11 cellular contexts compared by ENCODE assay signal in genomic region chr6:127146935-127147334, GRCh38. TPM values are rescaled to one million over a fixed set of nuclear protein-coding genes. Genes with fewer than 3 reads are reported as not detected.
DNase-seq lines count a peak whose midpoint lies in the region; ATAC-seq, FAIRE-seq and TF ChIP-seq lines count a peak whose summit lies in the region.
"Had no signal": no experiment of that assay in that cellular context is flagged by ENCODE, and none has a peak within 500 bp of the region (broad histone marks: within the 10 kb centered on the region; RNA-seq: fewer than 3 reads in every experiment).

No MANE protein-coding gene starts in this region.

- H3K9me3 Mint-ChIP-seq in activated naive CD8-positive, alpha-beta T cell treated with anti-CD3 and anti-CD28 coated beads for 36 hours, result no peaks in the 10 kb centered on the region
- H3K9me3 Mint-ChIP-seq: endodermal cell had no signal

- H3K9ac ChIP-seq in SK-N-MC (ENCODE audit: insufficient read length) (no peak overlapping the region), skeletal muscle satellite cell (ENCODE audit: low read depth, low read length) (no peak overlapping the region)

- no peaks in the 10 kb centered on the region for H3K9me3 ChIP-seq in SK-N-MC (ENCODE audit: low read depth, low read length)
- no peaks in the 10 kb centered on the region for H3K9me3 ChIP-seq in skeletal muscle satellite cell (replicated peaks; ENCODE audit: low read length)
- no peaks in the 10 kb centered on the region for H3K9me3 ChIP-seq in effector memory CD4-positive, alpha-beta T cell (ENCODE audit: control insufficient read depth, low read length)

- ATAC-seq in GM21576 (IDR thresholded peaks at IDR 0.05; ENCODE audit: unreplicated experiment), result no peak

- H3K36me3 Mint-ChIP-seq in activated naive CD8-positive, alpha-beta T cell treated with anti-CD3 and anti-CD28 coated beads for 36 hours, result no peaks in the 10 kb centered on the region

- DNase-seq in H54 (ENCODE audit: insufficient read length, low spot score) (no peak), SK-N-MC (ENCODE audit: low read depth, low spot score) (peak; percentile 14), glomerular visceral epithelial cell (ENCODE audit: extremely low spot score) (peak; percentile 53)
- no peak for DNase-seq in effector memory CD4-positive, alpha-beta T cell
- DNase-seq in activated naive CD8-positive, alpha-beta T cell treated with anti-CD3 and anti-CD28 coated beads for 36 hours, result no peak
- DNase-seq: endodermal cell; NCI-H774; stimulated activated CD4-positive, alpha-beta T cell treated with anti-CD3 and anti-CD28 coated beads, Interleukin-1b, Interleukin-23, amount 100 ng/mL, for 48 hours had no signal

- TF ChIP-seq POLR2A in H54 (IDR thresholded peaks at IDR 0.05; ENCODE audit: low read depth, low read length), result no peak

- peaks cover 24% of the 10 kb centered on the region for H3K27me3 Mint-ChIP-seq in activated naive CD8-positive, alpha-beta T cell treated with anti-CD3 and anti-CD28 coated beads for 36 hours

- H3K4me3 ChIP-seq in SK-N-MC (no peak overlapping the region), skeletal muscle satellite cell (ENCODE audit: low read length) (no peak overlapping the region)
- no peak overlapping the region for H3K4me3 ChIP-seq in effector memory CD4-positive, alpha-beta T cell (ENCODE audit: insufficient read depth, low read depth, low read length, poor library complexity, severe bottlenecking)
- H3K4me3 ChIP-seq: lung had no signal

- H3K36me3 ChIP-seq in SK-N-MC (ENCODE audit: insufficient read depth, low read length) (no peaks in the 10 kb centered on the region), skeletal muscle satellite cell (ENCODE audit: insufficient read depth, low read length) (no peaks in the 10 kb centered on the region)
- no peaks in the 10 kb centered on the region for H3K36me3 ChIP-seq in effector memory CD4-positive, alpha-beta T cell (ENCODE audit: control insufficient read depth, insufficient read depth, low read length)

- no peak overlapping the region for H3K27ac ChIP-seq in SK-N-MC
- H3K27ac ChIP-seq in effector memory CD4-positive, alpha-beta T cell (ENCODE audit: insufficient read depth, low read length, poor library complexity, severe bottlenecking), result no peak overlapping the region

- no peaks in the 10 kb centered on the region for H3K4me1 Mint-ChIP-seq in activated naive CD8-positive, alpha-beta T cell treated with anti-CD3 and anti-CD28 coated beads for 36 hours

- H3K4me1 ChIP-seq in skeletal muscle satellite cell (ENCODE audit: control insufficient read depth, insufficient read depth, low read length), result peaks cover 12% of the 10 kb centered on the region
- H3K4me1 ChIP-seq in effector memory CD4-positive, alpha-beta T cell (ENCODE audit: control insufficient read depth, insufficient read depth, low read length, poor library complexity, severe bottlenecking), result no peaks in the 10 kb centered on the region

- H3K27ac Mint-ChIP-seq in activated naive CD8-positive, alpha-beta T cell treated with anti-CD3 and anti-CD28 coated beads for 36 hours, result no peak overlapping the region
- H3K27ac Mint-ChIP-seq: endodermal cell had no signal

- FAIRE-seq in H54 (lab: Jason Lieb, UNC), result peak; percentile 66

- H3K4me3 Mint-ChIP-seq in activated naive CD8-positive, alpha-beta T cell treated with anti-CD3 and anti-CD28 coated beads for 36 hours, result no peak overlapping the region
- H3K4me3 Mint-ChIP-seq: endodermal cell had no signal

- no peaks in the 10 kb centered on the region for H3K27me3 ChIP-seq in skeletal muscle satellite cell (ENCODE audit: control insufficient read depth, insufficient read depth, low read length)
- no peaks in the 10 kb centered on the region for H3K27me3 ChIP-seq in effector memory CD4-positive, alpha-beta T cell (replicated peaks; ENCODE audit: control insufficient read depth, insufficient read depth, low read length, poor library complexity, severe bottlenecking)

- peak overlapping the region; percentile 2 for H3K4me2 ChIP-seq in skeletal muscle satellite cell (ENCODE audit: low read length)

RNA-seq across cellular contexts. Expression of gene RSPO3, which starts 28.5 kb away (rescaled TPM):
- under 0.01 and 0.22 TPM in 2 replicates for total RNA-seq in skeletal muscle satellite cell (2012; rRNA removed)
- not detected for total RNA-seq in activated naive CD8-positive, alpha-beta T cell treated with anti-CD3 and anti-CD28 coated beads for 36 hours

Comparison
In these comparisons a context has a peak if more than half of its experiments do, and no peak if none do; other contexts are left out.
1. DNase-seq: peak in SK-N-MC (single experiment) and glomerular visceral epithelial cell (single experiment); none in H54 (single experiment), effector memory CD4-positive, alpha-beta T cell (0 of 3) and activated naive CD8-positive, alpha-beta T cell treated with anti-CD3 and anti-CD28 coated beads for 36 hours (single experiment).